ENCODE assay signal across 11 cellular contexts in the genomic region with DNA sequence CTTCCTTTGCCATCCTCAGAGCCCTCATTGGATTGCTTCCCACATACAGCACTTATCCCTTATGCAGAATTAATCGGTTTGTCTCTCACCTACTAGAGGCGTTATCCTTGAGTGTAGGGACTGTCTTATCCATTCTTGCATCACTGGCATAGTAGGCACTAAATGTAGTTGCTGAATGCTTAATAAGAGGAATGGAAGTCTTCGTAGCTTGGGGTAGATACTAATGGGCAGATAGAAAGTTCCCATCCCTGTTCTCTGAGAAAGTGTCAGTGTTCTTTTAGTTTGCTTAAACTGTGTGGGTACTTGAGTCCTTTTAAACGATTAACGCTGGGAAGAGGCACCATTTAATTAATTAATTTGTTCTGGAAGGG. TPM values are rescaled to one million over a fixed set of nuclear protein-coding genes. Genes with fewer than 3 reads are reported as not detected.
DNase-seq lines count a peak whose midpoint lies in the region; ATAC-seq, FAIRE-seq and TF ChIP-seq lines count a peak whose summit lies in the region.
"Had no signal": no experiment of that assay in that cellular context is flagged by ENCODE, and none has a peak within 500 bp of the region (broad histone marks: within the 10 kb centered on the region; RNA-seq: fewer than 3 reads in every experiment).

No MANE protein-coding gene starts in this region.

- H4K20me1 ChIP-seq in SK-N-SH (ENCODE audit: insufficient read depth) = no peaks in the 10 kb centered on the region

- H3K27ac ChIP-seq in SK-N-SH (ENCODE audit: low read depth in 2 of 2, low read length in 1 of 2) = peak overlapping the region; percentile 96 to 98; a peak in 3 of 4 replicates
- peak overlapping the region; percentile 95 to 99 for H3K27ac ChIP-seq in kidney (ENCODE audit: low read depth in 2 of 2, low read length in 2 of 2)

- H3K4me1 ChIP-seq in SK-N-SH (ENCODE audit: control insufficient read depth in 1 of 2, insufficient read depth in 2 of 2, low read depth in 1 of 2, low read length in 1 of 2) = peaks cover 16 to 25% of the 10 kb centered on the region in 2 experiments; a peak in 3 of 4 replicates
- peaks cover 8 to 14% of the 10 kb centered on the region in 2 donors for H3K4me1 ChIP-seq in kidney (ENCODE audit: control insufficient read depth in 1 of 2, insufficient read depth in 1 of 2, low read depth in 1 of 2, low read length in 2 of 2)

- peak overlapping the region in 1 of 2 experiments; percentile 25; a peak in 1 of 4 replicates for H3K4me3 ChIP-seq in SK-N-SH (ENCODE audit: low read depth in 2 of 2, low read length in 1 of 2)
- peak overlapping the region in 1 of 2 donors; percentile 95 for H3K4me3 ChIP-seq in kidney (ENCODE audit: low read length in 2 of 2)

- no peaks in the 10 kb centered on the region for H3K27me3 ChIP-seq in SK-N-SH (ENCODE audit: insufficient read depth)

- 97% methylated on average over 5 of the region's 5 CpGs for WGBS in SK-N-SH (ENCODE audit: low lambda C conversion rate)

- H3K4me1 Mint-ChIP-seq in activated CD8-positive, alpha-beta T cell treated with anti-CD3 and anti-CD28 coated beads for 36 hours (ENCODE audit: low read depth) = peaks cover 44% of the 10 kb centered on the region

- TF ChIP-seq EP300 in SK-N-SH (IDR thresholded peaks at IDR 0.05; ENCODE audit: borderline replicate concordance in 1 of 2, low read depth in 1 of 2, low read length in 1 of 2) = no peak

- POLR2A ChIA-PET in SK-N-SH (lab: Yijun Ruan, JAX) (no interaction called here), GM10248 (lab: Yijun Ruan, JAX) (no interaction called here)
- POLR2A ChIA-PET in activated CD8-positive, alpha-beta T cell treated with anti-CD3 and anti-CD28 coated beads for 36 hours (lab: Charles Lee) = interaction anchor here (0.6 to 8.1 kb wide), 11 partner anchors 9 to 1066 kb away, joined by 3 to 159 read pairs (median 30); partner anchors contain the start of gene GPR171

- H3K9ac ChIP-seq in SK-N-SH (peak overlapping the region; percentile 96; the same call in 1 of the 2 replicates), kidney (ENCODE audit: low read length in 2 of 2) (peak overlapping the region in 1 of 2 donors; percentile 82)

- intact Hi-C loops in activated CD8-positive, alpha-beta T cell treated with anti-CD3 and anti-CD28 coated beads for 36 hours (cut with micrococcal nuclease) = no loop called here
- intact Hi-C loops in kidney (cut with DNase I) = no loop called here

- H3K27me3 Mint-ChIP-seq in activated CD8-positive, alpha-beta T cell treated with anti-CD3 and anti-CD28 coated beads for 36 hours = no peaks in the 10 kb centered on the region

- TF ChIP-seq CTCF in SK-N-SH (IDR thresholded peaks at IDR 0.05) (no peak), kidney (IDR thresholded peaks at IDR 0.05; ENCODE audit: borderline replicate concordance, extremely low read depth, insufficient read depth) (no peak), GM10248 (IDR thresholded peaks at IDR 0.05; ENCODE audit: control extremely low read depth, extremely low read depth, low read depth, missing control alignments) (no peak)
- TF ChIP-seq CTCF in activated CD8-positive, alpha-beta T cell treated with anti-CD3 and anti-CD28 coated beads for 36 hours (IDR thresholded peaks at IDR 0.05) = no peak

- ATAC-seq in SK-N-SH treated with all-trans-retinoic acid at 6 μM for 48 hours = no peak
- ATAC-seq in activated CD8-positive, alpha-beta T cell treated with anti-CD3 and anti-CD28 coated beads for 36 hours = no peak
- no peak for ATAC-seq in GM19455 (IDR thresholded peaks at IDR 0.05; ENCODE audit: unreplicated experiment)
- no peak for ATAC-seq in GM18498 (IDR thresholded peaks at IDR 0.05; ENCODE audit: unreplicated experiment)

- H3F3A ChIP-seq in SK-N-SH (replicated peaks; ENCODE audit: insufficient read depth) = peaks cover 36% of the 10 kb centered on the region

- H2AFZ ChIP-seq in SK-N-SH (ENCODE audit: low read depth) = no peak overlapping the region

- H3K36me3 Mint-ChIP-seq in activated CD8-positive, alpha-beta T cell treated with anti-CD3 and anti-CD28 coated beads for 36 hours (ENCODE audit: low read depth) = peaks cover 43% of the 10 kb centered on the region

- peak overlapping the region; percentile 97 for H3K27ac Mint-ChIP-seq in activated CD8-positive, alpha-beta T cell treated with anti-CD3 and anti-CD28 coated beads for 36 hours

- H3K9me2 ChIP-seq in SK-N-SH = no peaks in the 10 kb centered on the region

- peak overlapping the region; percentile 87 for H3K4me2 ChIP-seq in SK-N-SH

- H3K9me3 ChIP-seq in SK-N-SH (no peaks in the 10 kb centered on the region), kidney (ENCODE audit: control insufficient read depth in 1 of 2, low read length in 2 of 2) (no peaks in the 10 kb centered on the region)

- peak overlapping the region; percentile 82 for H3K4me3 Mint-ChIP-seq in activated CD8-positive, alpha-beta T cell treated with anti-CD3 and anti-CD28 coated beads for 36 hours

- H3K36me3 ChIP-seq in SK-N-SH (replicated peaks in 1 of 2; ENCODE audit: control insufficient read depth in 1 of 2, insufficient read depth in 2 of 2, low read length in 1 of 2) (peaks cover 0 to 3% of the 10 kb centered on the region in 2 experiments), kidney (ENCODE audit: control insufficient read depth in 1 of 2, insufficient read depth in 2 of 2, low read length in 2 of 2) (no peaks in the 10 kb centered on the region)

- TF ChIP-seq RAD21 in SK-N-SH (IDR thresholded peaks at IDR 0.05; ENCODE audit: low read length) = no peak

- peaks cover 53% of the 10 kb centered on the region for H3K79me2 ChIP-seq in SK-N-SH (ENCODE audit: insufficient read depth)

- no peak for DNase-seq in SK-N-SH
- DNase-seq in activated CD8-positive, alpha-beta T cell treated with anti-CD3 and anti-CD28 coated beads for 36 hours = no peak
- DNase-seq in kidney = no peak
- peak; percentile 58 for DNase-seq in superior temporal gyrus (ENCODE audit: extremely low spot score)
- no peak for DNase-seq in GM10248 (ENCODE audit: extremely low spot score)
- DNase-seq: activated effector memory CD4-positive, alpha-beta T cell treated with Interleukin-2 at 50 U/mL for 16 hours; NCI-H1694 treated with DMSO at 0.1 percent for 48 hours; occipital lobe had no signal

- peaks cover 5% of the 10 kb centered on the region for H3K9me3 Mint-ChIP-seq in activated CD8-positive, alpha-beta T cell treated with anti-CD3 and anti-CD28 coated beads for 36 hours

- FAIRE-seq in kidney (lab: Jason Lieb, UNC) = no peak

- CTCF ChIA-PET in SK-N-SH (lab: Yijun Ruan, JAX) = no interaction called here
- CTCF ChIA-PET in activated CD8-positive, alpha-beta T cell treated with anti-CD3 and anti-CD28 coated beads for 36 hours (lab: Charles Lee) = interaction anchor here (1.0 to 3.2 kb wide), 3 partner anchors 8 to 24 kb away, joined by 6 to 21 read pairs (median 7); no protein-coding TSS in a partner anchor
- CTCF ChIA-PET in GM10248 (lab: Yijun Ruan, JAX) = interaction anchor here (1.4 to 3.3 kb wide), 6 partner anchors 9 to 46 kb away, joined by 3 to 14 read pairs (median 6); no protein-coding TSS in a partner anchor

TF ChIP-seq in SK-N-SH, 30 proteins besides CTCF, POLR2A, EP300 and RAD21 (continues in another document):
- TF ChIP-seq FOSL2 (IDR thresholded peaks at IDR 0.05; ENCODE audit: borderline replicate concordance, low read depth) = no peak
- TF ChIP-seq, protein P1, sequence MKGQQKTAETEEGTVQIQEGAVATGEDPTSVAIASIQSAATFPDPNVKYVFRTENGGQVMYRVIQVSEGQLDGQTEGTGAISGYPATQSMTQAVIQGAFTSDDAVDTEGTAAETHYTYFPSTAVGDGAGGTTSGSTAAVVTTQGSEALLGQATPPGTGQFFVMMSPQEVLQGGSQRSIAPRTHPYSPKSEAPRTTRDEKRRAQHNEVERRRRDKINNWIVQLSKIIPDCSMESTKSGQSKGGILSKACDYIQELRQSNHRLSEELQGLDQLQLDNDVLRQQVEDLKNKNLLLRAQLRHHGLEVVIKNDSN (IDR thresholded peaks at IDR 0.05; ENCODE audit: borderline replicate concordance, low read depth) = no peak

TF ChIP-seq in SK-N-SH treated with all-trans-retinoic acid at 6 μM for 48 hours, 23 proteins besides CTCF, POLR2A, EP300 and RAD21 (continues in another document):
- TF ChIP-seq PPARA (CRISPR knock-in tag; IDR thresholded peaks at IDR 0.05; ENCODE audit: borderline replicate concordance) (no peak), ZNF8 (CRISPR knock-in tag; IDR thresholded peaks at IDR 0.05) (no peak), CSRNP3 (CRISPR knock-in tag; IDR thresholded peaks at IDR 0.05) (no peak), PATZ1 (CRISPR knock-in tag; IDR thresholded peaks at IDR 0.05; ENCODE audit: borderline replicate concordance) (no peak), ZFP3 (CRISPR knock-in tag; IDR thresholded peaks at IDR 0.05) (no peak)

RNA-seq across cellular contexts. Expression of gene MBNL1, which starts 1.4 kb away (rescaled TPM):
- polyA plus RNA-seq in SK-N-SH (2012; rRNA removed) = 44.3 and 65.1 TPM in 2 replicates
- polyA plus RNA-seq in SK-N-SH (2012; cell fraction: cytosol; rRNA removed) = 53.4 and 63.3 TPM in 2 replicates
- polyA plus RNA-seq in SK-N-SH (2012; cell fraction: nucleus; rRNA removed) = 56.9 and 69.6 TPM in 2 replicates
- 100 to 1,000 TPM; 341 to 360 TPM for total RNA-seq in activated CD8-positive, alpha-beta T cell treated with anti-CD3 and anti-CD28 coated beads for 36 hours
- total RNA-seq in kidney = 167 TPM
- polyA plus RNA-seq in kidney (ENCODE audit: insufficient read depth, low read depth, low replicate concordance) = 22.0 TPM
